In genomic region chr20:64131406-64131805, GRCh38 we compare ENCODE assay signal across 9 cellular contexts. TPM values are rescaled to one million over a fixed set of nuclear protein-coding genes. Genes with fewer than 3 reads are reported as not detected.
DNase-seq lines count a peak whose midpoint lies in the region; ATAC-seq and TF ChIP-seq lines count a peak whose summit lies in the region.
"Had no signal": no experiment of that assay in that cellular context is flagged by ENCODE, and none has a peak within 500 bp of the region (broad histone marks: within the 10 kb centered on the region; RNA-seq: fewer than 3 reads in every experiment).

No MANE protein-coding gene starts in this region.

- H3K4me3 ChIP-seq in GM12865 (ENCODE audit: low read depth, low read length) (no peak overlapping the region), fibroblast of the aortic adventitia (ENCODE audit: low read depth, low read length) (no peak overlapping the region)

- ATAC-seq in HG03457 (IDR thresholded peaks at IDR 0.05; ENCODE audit: unreplicated experiment) (no peak), HG03139 (IDR thresholded peaks at IDR 0.05; ENCODE audit: unreplicated experiment) (no peak)

- peak; percentile 54 for DNase-seq in AG08396 (ENCODE audit: low spot score)
- DNase-seq in GM12865 (ENCODE audit: low read depth) = peak; percentile 9
- DNase-seq in RKO (ENCODE audit: low spot score) = peak; percentile 59
- peak; percentile 2 for DNase-seq in fibroblast of the aortic adventitia (ENCODE audit: low read depth)
- no peak for DNase-seq in OCI-M2 (lab: John Stamatoyannopoulos, UW; ENCODE audit: unreplicated experiment)
- DNase-seq in effector CD4-positive, alpha-beta T cell = no peak

- TF ChIP-seq CTCF in GM12865 (IDR thresholded peaks at IDR 0.05; ENCODE audit: insufficient read depth, low read depth, low read length, missing control alignments) (no peak), fibroblast of the aortic adventitia (IDR thresholded peaks at IDR 0.05; ENCODE audit: insufficient read depth, low read length) (peak; percentile 21)

RNA-seq across cellular contexts. Expression of gene NPBWR2, which starts 24.0 kb away (rescaled TPM):
- total RNA-seq in fibroblast of the aortic adventitia (ENCODE audit: low replicate concordance) = not detected in 2 replicates
- total RNA-seq: T-helper 1 cell treated with Interleukin-12 subunit alpha and Interleukin-12 subunit beta and Interleukin-4 antibody, amounts not matched to agents 30 ng/mL and 1 ng/mL, for 36 hours had no signal

RNA-seq across cellular contexts. Expression of gene MYT1, which starts 32.8 kb away (rescaled TPM):
- not detected in 2 replicates for total RNA-seq in fibroblast of the aortic adventitia (ENCODE audit: low replicate concordance)
- total RNA-seq: T-helper 1 cell treated with Interleukin-12 subunit alpha and Interleukin-12 subunit beta and Interleukin-4 antibody, amounts not matched to agents 30 ng/mL and 1 ng/mL, for 36 hours had no signal

RNA-seq across cellular contexts. Expression of gene LKAAEAR1, which starts 47.2 kb away (rescaled TPM):
- 0.36 TPM in 1 of 2 replicates, not detected in the other for total RNA-seq in fibroblast of the aortic adventitia (ENCODE audit: low replicate concordance)
- total RNA-seq: T-helper 1 cell treated with Interleukin-12 subunit alpha and Interleukin-12 subunit beta and Interleukin-4 antibody, amounts not matched to agents 30 ng/mL and 1 ng/mL, for 36 hours had no signal

RNA-seq across cellular contexts. Expression of gene OPRL1, which starts 51.5 kb away (rescaled TPM):
- total RNA-seq in fibroblast of the aortic adventitia (ENCODE audit: low replicate concordance) = 0.63 and 1.3 TPM in 2 replicates

RNA-seq across cellular contexts. Expression of gene RGS19, which starts 52.1 kb away (rescaled TPM):
- total RNA-seq in fibroblast of the aortic adventitia (ENCODE audit: low replicate concordance) = 4.8 and 9.8 TPM in 2 replicates

Comparison
In these comparisons a context has a peak if more than half of its experiments do, and no peak if none do; other contexts are left out.
1. DNase-seq: peak in AG08396 (single experiment), GM12865 (single experiment), RKO (single experiment) and fibroblast of the aortic adventitia (single experiment); none in OCI-M2 (single experiment) and effector CD4-positive, alpha-beta T cell (single experiment).